In the genomic region with DNA sequence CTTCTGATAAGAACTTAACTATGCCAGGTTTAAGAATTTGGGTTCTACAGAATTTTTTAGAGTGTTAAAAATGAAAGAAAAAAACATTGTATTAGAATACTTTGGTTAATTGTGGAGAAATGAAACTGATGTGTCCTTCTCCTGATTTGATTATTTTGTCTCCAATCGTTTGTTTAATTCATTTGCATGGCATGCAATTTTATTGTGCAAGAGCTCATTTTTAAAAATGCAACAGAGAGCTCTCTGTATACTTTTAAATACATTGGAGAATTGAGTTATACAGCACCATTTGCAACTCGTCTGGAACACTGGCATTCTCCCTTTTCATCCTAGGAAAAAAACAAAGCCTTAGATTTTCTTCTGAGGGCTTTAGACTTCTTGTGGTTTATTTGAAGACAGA, we compare ENCODE assay signal across 16 cellular contexts. TPM values are rescaled to one million over a fixed set of nuclear protein-coding genes. Genes with fewer than 3 reads are reported as not detected.
DNase-seq lines count a peak whose midpoint lies in the region; ATAC-seq and TF ChIP-seq lines count a peak whose summit lies in the region.
"Had no signal": no experiment of that assay in that cellular context is flagged by ENCODE, and none has a peak within 500 bp of the region (broad histone marks: within the 10 kb centered on the region; RNA-seq: fewer than 3 reads in every experiment).

No MANE protein-coding gene starts in this region.

- no peaks in the 10 kb centered on the region for H3K9me3 ChIP-seq in Karpas-422 (ENCODE audit: low read length)
- H3K9me3 ChIP-seq in osteoblast (ENCODE audit: low read depth, low read length) = no peaks in the 10 kb centered on the region
- H3K9me3 ChIP-seq in H9 (ENCODE audit: control insufficient read depth, low read depth, low read length) = no peaks in the 10 kb centered on the region
- H3K9me3 ChIP-seq: BLaER1, Peyer's patch had no signal

- TF ChIP-seq CTCF in GM23338 (conservative IDR thresholded peaks at IDR 0.05; ENCODE audit: low read depth in 2 of 2) = no peak
- TF ChIP-seq CTCF in osteoblast (IDR thresholded peaks at IDR 0.05; ENCODE audit: extremely low read depth, low read depth, low read length) = no peak
- no peak for TF ChIP-seq CTCF in H9 (conservative IDR thresholded peaks at IDR 0.05)

- H3F3A ChIP-seq in GM23338 (replicated peaks; ENCODE audit: low read depth) = no peaks in the 10 kb centered on the region

- no peak overlapping the region for H3T11ph ChIP-seq in H9 (ENCODE audit: low read length)

- H3K27me3 ChIP-seq in GM23338 (ENCODE audit: insufficient read depth) = no peaks in the 10 kb centered on the region
- H3K27me3 ChIP-seq in Karpas-422 (ENCODE audit: low read length) = no peaks in the 10 kb centered on the region
- peaks cover 8% of the 10 kb centered on the region for H3K27me3 ChIP-seq in osteoblast (ENCODE audit: insufficient read depth, low read length)
- H3K27me3 ChIP-seq in H9 (ENCODE audit: insufficient read depth, low read length) = no peaks in the 10 kb centered on the region
- H3K27me3 ChIP-seq: Peyer's patch had no signal

- H3K18ac ChIP-seq in H9 (ENCODE audit: insufficient read length, low read depth, low read length) = no peak overlapping the region

- DNase-seq in GM23338 (ENCODE audit: low spot score) (no peak), Karpas-422 (peak; percentile 15), fibroblast of gingiva (ENCODE audit: low read depth) (peak; percentile 34), osteoblast (ENCODE audit: insufficient read length, low spot score, missing footprints) (no peak), NCI-H2196 treated with DMSO at 0.1 percent for 48 hours (lab: John Stamatoyannopoulos, UW; ENCODE audit: unreplicated experiment) (no peak), NCI-H2196 (lab: John Stamatoyannopoulos, UW; ENCODE audit: unreplicated experiment) (no peak), H9 (no peak)
- DNase-seq: DMS 273 treated with DMSO at 0.1 percent for 48 hours, HCEC 1CT, NCI-H1048, NCI-H1694, NCI-H446 treated with DMSO at 0.1 percent for 48 hours, Peyer's patch, Right ventricle myocardium superior had no signal

- no peaks in the 10 kb centered on the region for H3K79me1 ChIP-seq in H9 (ENCODE audit: insufficient read depth, low read depth, low read length, poor library complexity, severe bottlenecking)

- H4K91ac ChIP-seq in H9 (ENCODE audit: insufficient read length, low read depth, low read length) = no peak overlapping the region

- no peaks in the 10 kb centered on the region for H3K36me3 ChIP-seq in GM23338 (ENCODE audit: insufficient read depth)
- no peaks in the 10 kb centered on the region for H3K36me3 ChIP-seq in Karpas-422 (ENCODE audit: insufficient read depth, low read length)
- no peaks in the 10 kb centered on the region for H3K36me3 ChIP-seq in osteoblast (ENCODE audit: insufficient read depth, low read length)
- H3K36me3 ChIP-seq: BLaER1, Peyer's patch had no signal

- no peak overlapping the region for H2AK5ac ChIP-seq in H9 (ENCODE audit: insufficient read length, low read length)

- no peaks in the 10 kb centered on the region for H3K23me2 ChIP-seq in H9 (ENCODE audit: insufficient read length, low read depth, low read length, poor library complexity, severe bottlenecking)

- H3K4me3 Mint-ChIP-seq in GM23338 = no peak overlapping the region; the same call in 2 of the 3 replicates
- no peak overlapping the region for H3K4me3 Mint-ChIP-seq in H9

- no peak overlapping the region for H2BK20ac ChIP-seq in H9 (ENCODE audit: low read depth, low read length, poor library complexity, severe bottlenecking)

- H2AFZ ChIP-seq in GM23338 (peak overlapping the region; percentile 79), Karpas-422 (ENCODE audit: low read length) (no peak overlapping the region), osteoblast (ENCODE audit: low read length) (no peak overlapping the region), H9 (ENCODE audit: low read length) (no peak overlapping the region)

- H3K27ac Mint-ChIP-seq in GM23338 = no peak overlapping the region
- H3K27ac Mint-ChIP-seq in H9 = no peak overlapping the region

- peaks cover 3% of the 10 kb centered on the region for H3K27me3 Mint-ChIP-seq in GM23338 (ENCODE audit: insufficient read depth, low read depth, poor library complexity)
- peaks cover 1% of the 10 kb centered on the region; the same call in 1 of the 2 replicates for H3K27me3 Mint-ChIP-seq in H9 (ENCODE audit: low read depth)

- H3K4me2 ChIP-seq in GM23338 (peak overlapping the region; percentile 46; the same call in 1 of the 2 replicates), Karpas-422 (ENCODE audit: low read depth, low read length, poor library complexity, severe bottlenecking) (no peak overlapping the region), osteoblast (ENCODE audit: insufficient read depth, low read length) (peak overlapping the region; percentile 68), H9 (ENCODE audit: insufficient read depth, insufficient read length, low read length) (no peak overlapping the region)

- H3K4me3 ChIP-seq in GM23338 (peak overlapping the region; percentile 31; the same call in 1 of the 2 replicates), Karpas-422 (ENCODE audit: low read length) (no peak overlapping the region), osteoblast (ENCODE audit: insufficient read depth, low read length) (no peak overlapping the region)
- H3K4me3 ChIP-seq: BLaER1 had no signal

- H3K27ac ChIP-seq in GM23338 (ENCODE audit: low read depth) = no peak overlapping the region
- H3K27ac ChIP-seq in Karpas-422 (ENCODE audit: low read length) = no peak overlapping the region
- no peak overlapping the region for H3K27ac ChIP-seq in osteoblast (ENCODE audit: low read depth, low read length)
- H3K27ac ChIP-seq in H9 (ENCODE audit: insufficient read length, low read depth, low read length) = no peak overlapping the region
- H3K27ac ChIP-seq: BLaER1, Peyer's patch had no signal

- no CpG with 5 or more reads among the region's 2 CpGs for WGBS in H9 (ENCODE audit: extremely low coverage, insufficient read length, low lambda C conversion rate)

- H4K20me1 ChIP-seq in GM23338 (replicated peaks; ENCODE audit: insufficient read depth) (no peaks in the 10 kb centered on the region), Karpas-422 (ENCODE audit: insufficient read depth, low read depth, low read length) (no peaks in the 10 kb centered on the region), osteoblast (ENCODE audit: insufficient read depth, low read length) (no peaks in the 10 kb centered on the region), H9 (ENCODE audit: control insufficient read depth, insufficient read depth, insufficient read length) (no peaks in the 10 kb centered on the region)
- H4K20me1 ChIP-seq: BLaER1 had no signal

- H3K4ac ChIP-seq in H9 (ENCODE audit: low read depth, low read length) = no peak overlapping the region

- H2BK15ac ChIP-seq in H9 (ENCODE audit: low read depth, low read length) = no peak overlapping the region

- ATAC-seq in GM23338 = no peak

- no peaks in the 10 kb centered on the region for H3K9me3 Mint-ChIP-seq in GM23338
- no peaks in the 10 kb centered on the region for H3K9me3 Mint-ChIP-seq in H9

- H3K23ac ChIP-seq in H9 (ENCODE audit: insufficient read length, low read depth, low read length) = no peak overlapping the region

- H3K4me1 ChIP-seq in GM23338 (ENCODE audit: insufficient read depth) (0 out of 2 replicates have a peak, but pooled peaks cover 5% of the 10 kb centered on the region), Karpas-422 (ENCODE audit: low read length) (no peaks in the 10 kb centered on the region), osteoblast (ENCODE audit: insufficient read depth, low read length) (no peaks in the 10 kb centered on the region), H9 (ENCODE audit: insufficient read depth, low read length) (no peaks in the 10 kb centered on the region; the same call in 1 of the 2 replicates)
- H3K4me1 ChIP-seq: BLaER1, Peyer's patch had no signal

- no peak overlapping the region for H4K5ac ChIP-seq in H9 (ENCODE audit: insufficient read length, low read depth, low read length)

- no peak overlapping the region for H2BK5ac ChIP-seq in H9 (ENCODE audit: insufficient read length, low read length)

- no peaks in the 10 kb centered on the region for H3K36me3 Mint-ChIP-seq in GM23338 (ENCODE audit: low read depth)
- H3K36me3 Mint-ChIP-seq in H9 (ENCODE audit: insufficient read depth in 1 of 3, low read depth in 3 of 3) = no peaks in the 10 kb centered on the region

- H3K4me1 Mint-ChIP-seq in GM23338 (peaks cover 5% of the 10 kb centered on the region; the same call in 2 of the 3 replicates), H9 (peaks cover 9 to 12% of the 10 kb centered on the region in 2 experiments)

- H3K9me2 ChIP-seq in GM23338 (ENCODE audit: insufficient read depth) = no peaks in the 10 kb centered on the region
- no peaks in the 10 kb centered on the region for H3K9me2 ChIP-seq in Karpas-422 (replicated peaks; ENCODE audit: insufficient read depth, low read length)

- no peak overlapping the region for H2BK12ac ChIP-seq in H9 (ENCODE audit: insufficient read length, low read depth, low read length)

- no peak overlapping the region for H3K56ac ChIP-seq in H9 (ENCODE audit: insufficient read length, low read depth, low read length)

- no peak overlapping the region for H4K8ac ChIP-seq in H9 (replicated peaks; ENCODE audit: insufficient read length, low read depth, low read length)

- H2BK120ac ChIP-seq in H9 (ENCODE audit: low read depth, low read length, poor library complexity, severe bottlenecking) = no peak overlapping the region

- H3K9ac ChIP-seq in Karpas-422 (ENCODE audit: low read length) (no peak overlapping the region), H9 (ENCODE audit: extremely low read depth, insufficient read length, low read length) (no peak overlapping the region)
- H3K9ac ChIP-seq: BLaER1 had no signal

- no peak overlapping the region for H3K14ac ChIP-seq in H9 (ENCODE audit: insufficient read depth, low read length)

- H3K79me2 ChIP-seq in GM23338 (replicated peaks; ENCODE audit: insufficient read depth) (no peaks in the 10 kb centered on the region), Karpas-422 (ENCODE audit: low read length) (no peaks in the 10 kb centered on the region), osteoblast (ENCODE audit: insufficient read depth, low read length) (no peaks in the 10 kb centered on the region), H9 (ENCODE audit: insufficient read depth, low read length) (no peaks in the 10 kb centered on the region)

RNA-seq across cellular contexts. Expression of a gene that starts 0.7 kb away (rescaled TPM):
- not detected in 2 replicates for total RNA-seq in GM23338 (2014; rRNA removed; shearing (Covaris generic))
- not detected in 2 replicates for polyA plus RNA-seq in GM23338 (2016; fragmentation: Nextera tagmentation; extraction: Ambion mirVana)
- total RNA-seq in Karpas-422 (2014; rRNA removed; shearing (Covaris generic); ENCODE audit: low replicate concordance) = not detected in 2 replicates
- not detected in 2 replicates for total RNA-seq in osteoblast
- not detected in 2 replicates for total RNA-seq in H9 (2021)
- total RNA-seq: M059J, Peyer's patch, Right ventricle myocardium superior had no signal

RNA-seq across cellular contexts. Expression of a gene that starts 33.2 kb away (rescaled TPM):
- total RNA-seq in GM23338 (2014; rRNA removed; shearing (Covaris generic)) = 22.2 and 30.3 TPM in 2 replicates
- polyA plus RNA-seq in GM23338 (2016; fragmentation: Nextera tagmentation; extraction: Ambion mirVana) = 11.1 and 13.4 TPM in 2 replicates
- 30.9 and 40.2 TPM in 2 replicates for total RNA-seq in Karpas-422 (2014; rRNA removed; shearing (Covaris generic); ENCODE audit: low replicate concordance)
- total RNA-seq in osteoblast = 48.9 and 56.0 TPM in 2 replicates
- total RNA-seq in H9 (2021) = 17.5 and 21.2 TPM in 2 replicates

Comparison
In these comparisons a context has a peak if more than half of its experiments do, and no peak if none do; other contexts are left out.
1. DNase-seq: peak in Karpas-422 (single experiment) and fibroblast of gingiva (single experiment); none in GM23338 (single experiment), osteoblast (single experiment), NCI-H2196 treated with DMSO at 0.1 percent for 48 hours (single experiment), NCI-H2196 (single experiment) and H9 (single experiment).
2. H3K4me2 ChIP-seq: peak in GM23338 (single experiment) and osteoblast (single experiment); none in Karpas-422 (single experiment) and H9 (single experiment).